ENCODE assay signal across 34 cellular contexts in genomic region chr9:114656301-114656700, GRCh38. TPM values are rescaled to one million over a fixed set of nuclear protein-coding genes. Genes with fewer than 3 reads are reported as not detected.
"Had no signal": no experiment of that assay in that cellular context is flagged by ENCODE, and none has a peak within 500 bp of the region (broad histone marks: within the 10 kb centered on the region; RNA-seq: fewer than 3 reads in every experiment).

No MANE protein-coding gene starts in this region.

- H3K27ac ChIP-seq: coronary artery, esophagus squamous epithelium, heart right ventricle, lower lobe of right lung, parathyroid adenoma, right lobe of liver, suprapubic skin, transverse colon had no signal

- H3K9me3 ChIP-seq: esophagus squamous epithelium, heart right ventricle, lower lobe of right lung, right lobe of liver, suprapubic skin, transverse colon had no signal

- H3K4me3 ChIP-seq: coronary artery, esophagus squamous epithelium, heart right ventricle, lower lobe of right lung, right lobe of liver, smooth muscle cell, suprapubic skin, transverse colon had no signal

- H3K4me1 Mint-ChIP-seq: nephron progenitor cell had no signal

- H3K27ac Mint-ChIP-seq: naive thymus-derived CD8-positive, alpha-beta T cell; nephron progenitor cell; progenitor cell of endocrine pancreas; stimulated activated naive CD8-positive, alpha-beta T cell treated with anti-CD3 and anti-CD28 coated beads, Interleukin-15, amount 100 ng/mL, for 72 hours had no signal

- H3K4me3 Mint-ChIP-seq: effector memory CD8-positive, alpha-beta T cell; naive thymus-derived CD8-positive, alpha-beta T cell; nephron progenitor cell; stimulated activated naive CD8-positive, alpha-beta T cell treated with anti-CD3 and anti-CD28 coated beads, Interleukin-15, amount 100 ng/mL, for 72 hours had no signal

- H3K27me3 Mint-ChIP-seq: effector memory CD8-positive, alpha-beta T cell; naive thymus-derived CD8-positive, alpha-beta T cell; stimulated activated naive CD8-positive, alpha-beta T cell treated with anti-CD3 and anti-CD28 coated beads, Interleukin-15, amount 100 ng/mL, for 72 hours had no signal

- H3K4me2 ChIP-seq: smooth muscle cell had no signal

- H3K9ac ChIP-seq: parathyroid adenoma had no signal

- DNase-seq: dermis blood vessel endothelial cell; effector memory CD8-positive, alpha-beta T cell; erythroblast; esophagus squamous epithelium; foreskin melanocyte; glutamatergic neuron; heart right ventricle; hippocampal formation; kidney glomerular epithelial cell; left colon; left ventricle myocardium superior; lower lobe of right lung; naive thymus-derived CD8-positive, alpha-beta T cell; nephron progenitor cell; right lobe of liver; stimulated activated CD4-positive, alpha-beta T cell treated with anti-CD3 and anti-CD28 coated beads, Interleukin-12 subunit alpha, Interleukin-12 subunit beta, amount 100 ng/mL, for 4 hours; stimulated activated CD4-positive, alpha-beta T cell treated with anti-CD3 and anti-CD28 coated beads, Interleukin-1b, Interleukin-23, amount 100 ng/mL, for 48 hours; stimulated activated CD4-positive, alpha-beta T cell treated with anti-CD3 and anti-CD28 coated beads, Interleukin-4, amount 100 ng/mL, for 1 hour; stimulated activated CD8-positive, alpha-beta memory T cell treated with anti-CD3 and anti-CD28 coated beads, Interleukin-4, amount 100 ng/mL, for 48 hours; stimulated activated naive CD4-positive, alpha-beta T cell; stimulated activated naive CD8-positive, alpha-beta T cell treated with anti-CD3 and anti-CD28 coated beads, Interleukin-15, amount 100 ng/mL, for 72 hours; transverse colon had no signal

- H3K9me3 Mint-ChIP-seq: effector memory CD8-positive, alpha-beta T cell; naive thymus-derived CD8-positive, alpha-beta T cell; stimulated activated naive CD8-positive, alpha-beta T cell treated with anti-CD3 and anti-CD28 coated beads, Interleukin-15, amount 100 ng/mL, for 72 hours had no signal

- H3K4me1 ChIP-seq: lower lobe of right lung, parathyroid adenoma, right lobe of liver had no signal

- FAIRE-seq: endometrium, islet of Langerhans had no signal

- ATAC-seq: effector memory CD8-positive, alpha-beta T cell; heart right ventricle; left colon; left ventricle myocardium superior; lower lobe of right lung; naive thymus-derived CD8-positive, alpha-beta T cell; stimulated activated naive CD8-positive, alpha-beta T cell treated with anti-CD3 and anti-CD28 coated beads, Interleukin-15, amount 100 ng/mL, for 72 hours had no signal

- H3K79me2 ChIP-seq: parathyroid adenoma had no signal

- H3K27me3 ChIP-seq: esophagus squamous epithelium, right lobe of liver, suprapubic skin, transverse colon had no signal

- H2AFZ ChIP-seq: parathyroid adenoma had no signal

- H3K36me3 ChIP-seq: esophagus squamous epithelium, heart right ventricle, lower lobe of right lung, right lobe of liver, suprapubic skin, transverse colon had no signal

RNA-seq across cellular contexts. Expression of gene TEX53, which starts 1.3 kb away (rescaled TPM):
- total RNA-seq: dermis blood vessel endothelial cell; esophagus squamous epithelium; heart right ventricle; left colon; left ventricle myocardium superior; lower lobe of right lung; mesenteric fat pad; myocyte; naive thymus-derived CD8-positive, alpha-beta T cell; omental fat pad; progenitor cell of endocrine pancreas; right lobe of liver; smooth muscle cell; suprapubic skin; transverse colon; urinary bladder had no signal
- polyA plus RNA-seq: heart right ventricle; naive thymus-derived CD8-positive, alpha-beta T cell; smooth muscle cell; thymus; urinary bladder had no signal

RNA-seq across cellular contexts. Expression of gene TEX48, which starts 25.7 kb away (rescaled TPM):
- total RNA-seq: dermis blood vessel endothelial cell; esophagus squamous epithelium; heart right ventricle; left colon; left ventricle myocardium superior; lower lobe of right lung; mesenteric fat pad; myocyte; naive thymus-derived CD8-positive, alpha-beta T cell; omental fat pad; progenitor cell of endocrine pancreas; right lobe of liver; smooth muscle cell; suprapubic skin; transverse colon; urinary bladder had no signal
- polyA plus RNA-seq: heart right ventricle; naive thymus-derived CD8-positive, alpha-beta T cell; smooth muscle cell; urinary bladder had no signal
